In genomic region chr6:121480099-121480713, GRCh38 we compare ENCODE assay signal across 2 cellular contexts.
TF ChIP-seq lines count a peak whose summit lies in the region.

No MANE protein-coding gene starts in this region.

TF ChIP-seq in IMR-90, 13 proteins besides CTCF, POLR2A, EP300 and RAD21 (continued from another document):
- TF ChIP-seq USF2 (IDR thresholded peaks at IDR 0.05; ENCODE audit: low read depth, low read length) (no peak), ELK1 (IDR thresholded peaks at IDR 0.05; ENCODE audit: borderline replicate concordance, low read depth, low read length) (no peak), SMC3 (IDR thresholded peaks at IDR 0.05; ENCODE audit: low read depth, low read length) (no peak), RCOR1 (IDR thresholded peaks at IDR 0.05; ENCODE audit: insufficient replicate concordance, low read length) (no peak), CEBPB (IDR thresholded peaks at IDR 0.05; ENCODE audit: low read depth, low read length) (no peak), CHD1 (IDR thresholded peaks at IDR 0.05; ENCODE audit: low read depth, low read length) (no peak), FOS (IDR thresholded peaks at IDR 0.05; ENCODE audit: low read depth, low read length) (no peak), NFE2L2 (IDR thresholded peaks at IDR 0.05; ENCODE audit: low read depth, low read length) (no peak), BHLHE40 (IDR thresholded peaks at IDR 0.05; ENCODE audit: low read depth, low read length) (no peak), RFX5 (IDR thresholded peaks at IDR 0.05; ENCODE audit: low read depth, low read length) (no peak), MAFK (IDR thresholded peaks at IDR 0.05; ENCODE audit: low read depth, low read length) (no peak), MXI1 (IDR thresholded peaks at IDR 0.05; ENCODE audit: borderline replicate concordance, low read depth, low read length) (no peak)
TF ChIP-seq in IMR-90: peak in this region for 0.

TF ChIP-seq in WTC11, 78 proteins besides CTCF, POLR2A, EP300 and RAD21 (continued from another document):
- TF ChIP-seq OVOL2 (CRISPR knock-in tag; IDR thresholded peaks at IDR 0.05; ENCODE audit: borderline replicate concordance) (no peak), NR1H2 (CRISPR knock-in tag; IDR thresholded peaks at IDR 0.05) (no peak), ATF1 (CRISPR knock-in tag; IDR thresholded peaks at IDR 0.05) (no peak), HMGA2 (CRISPR knock-in tag; IDR thresholded peaks at IDR 0.05) (no peak), SMAD3 (CRISPR knock-in tag; IDR thresholded peaks at IDR 0.05; ENCODE audit: borderline replicate concordance) (no peak)
